ENCODE assay signal across 8 cellular contexts in the genomic region with DNA sequence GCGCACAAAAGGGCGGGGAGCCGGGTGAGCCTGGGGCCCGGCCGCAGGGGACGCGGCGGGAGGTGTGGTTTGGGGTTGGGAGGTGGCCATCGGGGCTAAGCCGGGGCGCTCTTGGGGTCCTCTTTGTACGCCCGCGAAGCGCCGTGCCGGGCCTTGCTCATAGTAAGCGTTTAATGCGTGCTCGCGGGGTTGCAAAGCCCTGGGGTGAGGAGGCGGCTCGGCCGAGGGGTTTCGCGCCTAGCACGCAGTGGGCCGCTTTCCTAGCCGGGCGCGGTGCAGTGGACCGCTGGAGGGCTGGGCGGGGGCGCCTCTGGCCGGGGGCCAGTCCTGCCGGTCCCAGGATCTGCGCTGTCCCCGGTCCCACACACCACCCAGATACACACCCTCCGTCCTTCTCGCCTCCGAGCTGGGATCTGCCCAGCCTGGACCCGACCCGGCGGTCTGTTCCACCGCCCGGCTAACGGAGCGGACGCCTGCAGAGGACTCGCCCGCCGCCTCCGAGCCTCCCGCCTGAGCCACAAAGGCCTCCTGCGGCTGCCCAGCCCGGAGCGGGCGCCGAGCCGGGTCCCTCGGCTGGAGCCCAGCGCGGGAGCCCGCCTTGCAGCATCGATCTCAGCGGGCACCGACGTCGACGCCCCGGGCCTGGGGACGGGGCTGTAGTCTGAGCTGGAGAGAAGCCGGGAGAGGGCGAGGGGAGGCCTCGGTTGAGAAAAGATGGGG. TPM values are rescaled to one million over a fixed set of nuclear protein-coding genes. Genes with fewer than 3 reads are reported as not detected.
A peak's percentile ranks its signal among the peaks of the same experiment; 100 is the strongest.
DNase-seq lines count a peak whose midpoint lies in the region; ATAC-seq and TF ChIP-seq lines count a peak whose summit lies in the region.

No MANE protein-coding gene starts in this region.

- H3K4me2 ChIP-seq in GM23338 (peak overlapping the region; percentile 96), PC-9 (no peak overlapping the region)

- H3K4me3 ChIP-seq in GM23338 = peak overlapping the region; percentile 82
- H3K4me3 ChIP-seq in left ventricle myocardium inferior = peak overlapping the region; percentile 61
- H3K4me3 ChIP-seq in gastrocnemius medialis = peak overlapping the region; percentile 24 to 42 (median 34)
- H3K4me3 ChIP-seq in PC-9 = no peak overlapping the region

- TF ChIP-seq POLR2A in gastrocnemius medialis (IDR thresholded peaks at IDR 0.05) = no peak

- POLR2A ChIA-PET in PC-9 (lab: Charles Lee; ENCODE audit: unreplicated experiment) = no interaction called here

- H3K4me1 ChIP-seq in GM23338 (ENCODE audit: insufficient read depth) = peaks cover 8% of the 10 kb centered on the region
- H3K4me1 ChIP-seq in left ventricle myocardium inferior = peaks cover 52% of the 10 kb centered on the region
- H3K4me1 ChIP-seq in gastrocnemius medialis = peaks cover 18 to 39% of the 10 kb centered on the region in 2 donors
- H3K4me1 ChIP-seq in PC-9 (replicated peaks; ENCODE audit: insufficient read depth) = no peaks in the 10 kb centered on the region

- H3K9me3 Mint-ChIP-seq in GM23338 = no peaks in the 10 kb centered on the region

- in situ Hi-C loops in ACHN (cut with HindIII; ENCODE audit: low pct_ligation_motif_present, low pct_unique_long_range_greater_than_20kb, low sequenced_read_pairs) (no loop called here), gastrocnemius medialis (cut with MboI; ENCODE audit: low sequenced_read_pairs in 4 of 4) (loop anchor here in 1 of 4 donors (25.0 kb wide), 1 partner anchor 89 kb away; no protein-coding TSS in a partner anchor)

- ATAC-seq in GM23338 (peak; percentile 28), gastrocnemius medialis (no peak), HG02840 (IDR thresholded peaks at IDR 0.05; ENCODE audit: low FRiP score, unreplicated experiment) (no peak)

- DNase-seq in ACHN = peak; percentile 25
- DNase-seq in GM23338 (ENCODE audit: low spot score) = peak; percentile 50
- peak; percentile 14 to 25 for DNase-seq in activated CD4-positive, alpha-beta T cell treated with anti-CD3 and anti-CD28 coated beads, Interleukin-2, amount 50 U/mL, for 48 hours
- no peak for DNase-seq in left ventricle myocardium inferior
- DNase-seq in gastrocnemius medialis = no peak
- no peak for DNase-seq in PC-9
- DNase-seq in CD1c-positive myeloid dendritic cell (ENCODE audit: extremely low spot score) = no peak

- H4K20me1 ChIP-seq in GM23338 (replicated peaks; ENCODE audit: insufficient read depth) = peaks cover 21% of the 10 kb centered on the region
- no peaks in the 10 kb centered on the region for H4K20me1 ChIP-seq in PC-9 (ENCODE audit: insufficient read depth)

- H3K79me2 ChIP-seq in GM23338 (replicated peaks; ENCODE audit: insufficient read depth) (no peaks in the 10 kb centered on the region), PC-9 (ENCODE audit: low read depth) (no peaks in the 10 kb centered on the region)

- peaks cover 86% of the 10 kb centered on the region for H3K27me3 ChIP-seq in GM23338 (ENCODE audit: insufficient read depth)
- H3K27me3 ChIP-seq in left ventricle myocardium inferior (ENCODE audit: low read depth) = peaks cover 100% of the 10 kb centered on the region
- peaks cover 43 to 70% (median 52%) of the 10 kb centered on the region in 3 donors for H3K27me3 ChIP-seq in gastrocnemius medialis
- H3K27me3 ChIP-seq in PC-9 (ENCODE audit: insufficient read depth, low read depth) = peaks cover 32% of the 10 kb centered on the region

- H3K36me3 ChIP-seq in GM23338 (ENCODE audit: insufficient read depth) (no peaks in the 10 kb centered on the region), left ventricle myocardium inferior (no peaks in the 10 kb centered on the region), gastrocnemius medialis (no peaks in the 10 kb centered on the region), PC-9 (ENCODE audit: low read depth) (no peaks in the 10 kb centered on the region)

- H3F3A ChIP-seq in GM23338 (replicated peaks; ENCODE audit: low read depth) = 0 out of 2 replicates have a peak, but pooled peaks cover 5% of the 10 kb centered on the region
- H3F3A ChIP-seq in PC-9 (ENCODE audit: insufficient read depth, low read depth) = 0 out of 2 replicates have a peak, but pooled peaks cover 3% of the 10 kb centered on the region

- H3K36me3 Mint-ChIP-seq in GM23338 (ENCODE audit: low read depth) = no peaks in the 10 kb centered on the region

- H3K9me3 ChIP-seq in left ventricle myocardium inferior (replicated peaks) (no peaks in the 10 kb centered on the region), gastrocnemius medialis (no peaks in the 10 kb centered on the region), PC-9 (ENCODE audit: insufficient read depth, low read depth) (no peaks in the 10 kb centered on the region)

- peak overlapping the region; percentile 74 for H3K4me3 Mint-ChIP-seq in GM23338

- no peak overlapping the region for H3K27ac Mint-ChIP-seq in GM23338

- no TSS peak for BruUV-seq in PC-9 (replicated peaks; lab: Mats Ljungman, UMichigan)

- peaks cover 58% of the 10 kb centered on the region for H3K27me3 Mint-ChIP-seq in GM23338 (ENCODE audit: insufficient read depth, low read depth, poor library complexity)

- peaks cover 6% of the 10 kb centered on the region for H3K4me1 Mint-ChIP-seq in GM23338

- intact Hi-C loops in left ventricle myocardium inferior (cut with micrococcal nuclease) (loop anchor here (5.0 kb wide), 1 partner anchor 94 kb away; no protein-coding TSS in a partner anchor), gastrocnemius medialis (cut with DNase I; ENCODE audit: low total_unique reads) (no loop called here), PC-9 (cut with micrococcal nuclease; ENCODE audit: unreplicated experiment) (loop anchor here (5.0 to 10.0 kb wide), 2 partner anchors 94 to 244 kb away; no protein-coding TSS in a partner anchor)

- no peak overlapping the region for H3K27ac ChIP-seq in GM23338 (ENCODE audit: low read depth)
- H3K27ac ChIP-seq in left ventricle myocardium inferior (replicated peaks) = no peak overlapping the region
- H3K27ac ChIP-seq in gastrocnemius medialis = no peak overlapping the region
- H3K27ac ChIP-seq in PC-9 = no peak overlapping the region

- TF ChIP-seq CTCF in GM23338 (conservative IDR thresholded peaks at IDR 0.05; ENCODE audit: low read depth in 2 of 2) (no peak), left ventricle myocardium inferior (IDR thresholded peaks at IDR 0.05; ENCODE audit: borderline replicate concordance) (no peak), gastrocnemius medialis (IDR thresholded peaks at IDR 0.05 in 4 of 5, conservative IDR thresholded peaks at IDR 0.05 in 1 of 5) (no peak), PC-9 (conservative IDR thresholded peaks at IDR 0.05) (no peak)

- peak overlapping the region; percentile 93 for H2AFZ ChIP-seq in GM23338
- no peak overlapping the region for H2AFZ ChIP-seq in PC-9

- CTCF ChIA-PET in PC-9 (lab: Charles Lee) = interaction anchor here (0.6 to 0.7 kb wide), 2 partner anchors 455 to 491 kb away, joined by 4 to 5 read pairs; no protein-coding TSS in a partner anchor

- H3K9me2 ChIP-seq in GM23338 (ENCODE audit: insufficient read depth) (no peaks in the 10 kb centered on the region), PC-9 (ENCODE audit: insufficient read depth) (no peaks in the 10 kb centered on the region)

TF ChIP-seq in GM23338, 12 proteins besides CTCF, POLR2A, EP300 and RAD21:
- peak; percentile 57 for TF ChIP-seq EZH2 (IDR thresholded peaks at IDR 0.05; ENCODE audit: low read depth, unreplicated experiment)
- TF ChIP-seq, protein P1, sequence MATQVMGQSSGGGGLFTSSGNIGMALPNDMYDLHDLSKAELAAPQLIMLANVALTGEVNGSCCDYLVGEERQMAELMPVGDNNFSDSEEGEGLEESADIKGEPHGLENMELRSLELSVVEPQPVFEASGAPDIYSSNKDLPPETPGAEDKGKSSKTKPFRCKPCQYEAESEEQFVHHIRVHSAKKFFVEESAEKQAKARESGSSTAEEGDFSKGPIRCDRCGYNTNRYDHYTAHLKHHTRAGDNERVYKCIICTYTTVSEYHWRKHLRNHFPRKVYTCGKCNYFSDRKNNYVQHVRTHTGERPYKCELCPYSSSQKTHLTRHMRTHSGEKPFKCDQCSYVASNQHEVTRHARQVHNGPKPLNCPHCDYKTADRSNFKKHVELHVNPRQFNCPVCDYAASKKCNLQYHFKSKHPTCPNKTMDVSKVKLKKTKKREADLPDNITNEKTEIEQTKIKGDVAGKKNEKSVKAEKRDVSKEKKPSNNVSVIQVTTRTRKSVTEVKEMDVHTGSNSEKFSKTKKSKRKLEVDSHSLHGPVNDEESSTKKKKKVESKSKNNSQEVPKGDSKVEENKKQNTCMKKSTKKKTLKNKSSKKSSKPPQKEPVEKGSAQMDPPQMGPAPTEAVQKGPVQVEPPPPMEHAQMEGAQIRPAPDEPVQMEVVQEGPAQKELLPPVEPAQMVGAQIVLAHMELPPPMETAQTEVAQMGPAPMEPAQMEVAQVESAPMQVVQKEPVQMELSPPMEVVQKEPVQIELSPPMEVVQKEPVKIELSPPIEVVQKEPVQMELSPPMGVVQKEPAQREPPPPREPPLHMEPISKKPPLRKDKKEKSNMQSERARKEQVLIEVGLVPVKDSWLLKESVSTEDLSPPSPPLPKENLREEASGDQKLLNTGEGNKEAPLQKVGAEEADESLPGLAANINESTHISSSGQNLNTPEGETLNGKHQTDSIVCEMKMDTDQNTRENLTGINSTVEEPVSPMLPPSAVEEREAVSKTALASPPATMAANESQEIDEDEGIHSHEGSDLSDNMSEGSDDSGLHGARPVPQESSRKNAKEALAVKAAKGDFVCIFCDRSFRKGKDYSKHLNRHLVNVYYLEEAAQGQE (IDR thresholded peaks at IDR 0.05; ENCODE audit: unreplicated experiment) = no peak
- TF ChIP-seq, protein P2, sequence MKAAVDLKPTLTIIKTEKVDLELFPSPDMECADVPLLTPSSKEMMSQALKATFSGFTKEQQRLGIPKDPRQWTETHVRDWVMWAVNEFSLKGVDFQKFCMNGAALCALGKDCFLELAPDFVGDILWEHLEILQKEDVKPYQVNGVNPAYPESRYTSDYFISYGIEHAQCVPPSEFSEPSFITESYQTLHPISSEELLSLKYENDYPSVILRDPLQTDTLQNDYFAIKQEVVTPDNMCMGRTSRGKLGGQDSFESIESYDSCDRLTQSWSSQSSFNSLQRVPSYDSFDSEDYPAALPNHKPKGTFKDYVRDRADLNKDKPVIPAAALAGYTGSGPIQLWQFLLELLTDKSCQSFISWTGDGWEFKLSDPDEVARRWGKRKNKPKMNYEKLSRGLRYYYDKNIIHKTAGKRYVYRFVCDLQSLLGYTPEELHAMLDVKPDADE (IDR thresholded peaks at IDR 0.05) = no peak

RNA-seq across cellular contexts. Expression of gene DPYSL5, which starts 0.6 kb away (rescaled TPM):
- 8.1 and 10.3 TPM in 2 replicates for total RNA-seq in GM23338 (2014; rRNA removed; shearing (Covaris generic))
- polyA plus RNA-seq in GM23338 (2016; fragmentation: Nextera tagmentation; extraction: Ambion mirVana) = 2.6 and 3.1 TPM in 2 replicates
- not detected for total RNA-seq in left ventricle myocardium inferior
- not detected for total RNA-seq in gastrocnemius medialis
- not detected in 2 replicates for total RNA-seq in PC-9 (2021)

Comparison
In these comparisons a context has a peak if more than half of its experiments do, and no peak if none do; other contexts are left out.
1. DNase-seq: peak in ACHN (single experiment), GM23338 (single experiment) and activated CD4-positive, alpha-beta T cell treated with anti-CD3 and anti-CD28 coated beads, Interleukin-2, amount 50 U/mL, for 48 hours (2 of 2); none in left ventricle myocardium inferior (single experiment), gastrocnemius medialis (0 of 2), PC-9 (0 of 2) and CD1c-positive myeloid dendritic cell (single experiment).